In the genomic region with DNA sequence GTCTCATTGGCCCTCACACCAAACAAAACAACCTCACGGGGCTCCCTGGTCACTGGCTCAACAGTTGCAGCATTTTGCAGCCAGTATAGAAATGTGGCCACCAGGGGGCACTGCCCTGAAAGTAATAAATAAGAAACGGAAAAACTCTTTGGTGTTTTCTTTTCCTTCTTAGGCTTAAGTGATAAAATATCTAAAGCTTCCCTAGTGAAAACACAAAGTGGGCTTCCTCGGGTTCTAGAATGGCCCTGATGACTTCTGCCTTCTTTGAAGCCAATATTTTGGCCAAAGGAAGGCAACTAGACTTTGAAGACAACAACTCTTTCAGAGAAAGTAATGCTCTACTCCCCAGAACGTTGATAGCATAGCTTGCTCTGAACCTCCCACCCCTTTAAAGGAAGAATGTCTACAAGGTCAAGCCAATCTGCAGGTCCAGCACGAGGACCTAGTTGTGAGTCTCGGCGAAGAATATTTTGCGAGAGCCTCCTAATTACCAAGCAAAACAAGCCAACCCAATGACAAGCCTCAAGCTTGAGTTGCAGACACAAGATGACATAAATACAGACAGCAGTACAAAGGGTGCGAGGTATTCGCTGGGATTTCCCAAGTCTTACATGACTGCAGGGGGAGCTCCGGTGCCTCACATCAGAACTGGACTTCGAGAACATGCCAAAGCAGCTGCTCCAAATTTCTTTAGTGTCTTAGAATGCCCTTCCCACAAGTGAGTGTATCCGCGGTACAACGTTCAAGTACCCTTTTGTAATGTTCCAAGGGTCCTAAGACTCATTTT, we compare ENCODE assay signal across 8 cellular contexts. TPM values are rescaled to one million over a fixed set of nuclear protein-coding genes. Genes with fewer than 3 reads are reported as not detected.
DNase-seq lines count a peak whose midpoint lies in the region; ATAC-seq and TF ChIP-seq lines count a peak whose summit lies in the region.

No MANE protein-coding gene starts in this region.

- H3K9me3 Mint-ChIP-seq in activated naive CD8-positive, alpha-beta T cell treated with anti-CD3 and anti-CD28 coated beads for 36 hours: no peaks in the 10 kb centered on the region

- H3K36me3 ChIP-seq in Loucy (ENCODE audit: insufficient read depth, low read length): no peaks in the 10 kb centered on the region
- H3K36me3 ChIP-seq in cardiac muscle cell: no peaks in the 10 kb centered on the region
- H3K36me3 ChIP-seq in tibial artery: no peaks in the 10 kb centered on the region

- H3K4me1 Mint-ChIP-seq in activated naive CD8-positive, alpha-beta T cell treated with anti-CD3 and anti-CD28 coated beads for 36 hours: peaks cover 46% of the 10 kb centered on the region

- no peak overlapping the region for H3K27ac ChIP-seq in cardiac muscle cell
- peak overlapping the region; percentile 88 to 94 for H3K27ac ChIP-seq in tibial artery

- peak overlapping the region; percentile 86 for H3K4me3 Mint-ChIP-seq in activated naive CD8-positive, alpha-beta T cell treated with anti-CD3 and anti-CD28 coated beads for 36 hours

- H3K27me3 ChIP-seq in Loucy (ENCODE audit: insufficient read depth, low read length, poor library complexity, severe bottlenecking): no peaks in the 10 kb centered on the region
- no peaks in the 10 kb centered on the region for H3K27me3 ChIP-seq in cardiac muscle cell
- no peaks in the 10 kb centered on the region for H3K27me3 ChIP-seq in tibial artery

- H3K4me1 ChIP-seq in Loucy (ENCODE audit: insufficient read depth, low read length, poor library complexity, severe bottlenecking) (peaks cover 49% of the 10 kb centered on the region), cardiac muscle cell (ENCODE audit: low read depth) (peaks cover 16% of the 10 kb centered on the region), tibial artery (peaks cover 0 to 39% (median 26%) of the 10 kb centered on the region in 4 donors)

- H4K20me1 ChIP-seq in Loucy (ENCODE audit: insufficient read depth, low read length, poor library complexity, severe bottlenecking): peaks cover 18% of the 10 kb centered on the region

- ATAC-seq in SK-N-SH treated with all-trans-retinoic acid at 6 μM for 48 hours: peak; percentile 30
- no peak for ATAC-seq in HG03521 (IDR thresholded peaks at IDR 0.05; ENCODE audit: unreplicated experiment)

- H3K9me3 ChIP-seq in Loucy (ENCODE audit: insufficient read depth, low read depth, low read length): no peaks in the 10 kb centered on the region
- no peaks in the 10 kb centered on the region for H3K9me3 ChIP-seq in cardiac muscle cell (ENCODE audit: low read depth)
- no peaks in the 10 kb centered on the region for H3K9me3 ChIP-seq in tibial artery

- peak overlapping the region; percentile 74 for H3K4me2 ChIP-seq in Loucy (ENCODE audit: low read depth, low read length, poor library complexity, severe bottlenecking)

- H2AFZ ChIP-seq in Loucy (ENCODE audit: low read length): peak overlapping the region; percentile 25

- DNase-seq in activated naive CD8-positive, alpha-beta T cell treated with anti-CD3 and anti-CD28 coated beads for 36 hours: peak; percentile 67
- DNase-seq in cardiac muscle cell (ENCODE audit: low read depth in 1 of 2, low spot score in 1 of 2): peak; percentile 87 to 93
- DNase-seq in pons (ENCODE audit: low spot score): peak; percentile 91
- DNase-seq in tibial artery: peak; percentile 89 to 92

- peaks cover 63% of the 10 kb centered on the region for H3K79me2 ChIP-seq in Loucy (ENCODE audit: insufficient read depth, low read length)

- no peaks in the 10 kb centered on the region for H3F3A ChIP-seq in Loucy (ENCODE audit: low read depth)

- H3K4me3 ChIP-seq in GM08714 (ENCODE audit: low read length) (peak overlapping the region; percentile 87; the same call in 1 of the 2 replicates), Loucy (ENCODE audit: low read length, poor library complexity, severe bottlenecking) (peak overlapping the region; percentile 96), cardiac muscle cell (no peak overlapping the region), tibial artery (peak overlapping the region; percentile 88 to 92)

- no peaks in the 10 kb centered on the region for H3K27me3 Mint-ChIP-seq in activated naive CD8-positive, alpha-beta T cell treated with anti-CD3 and anti-CD28 coated beads for 36 hours

- intact Hi-C loops in tibial artery (cut with DNase I; ENCODE audit: low total_unique reads): loop anchor here (5.0 to 10.0 kb wide), 2 partner anchors 58 to 219 kb away; a partner anchor contains a TSS

- H3K9ac ChIP-seq in Loucy (ENCODE audit: low read depth, low read length, poor library complexity, severe bottlenecking): peak overlapping the region; percentile 85

- H3K9me2 ChIP-seq in Loucy (replicated peaks; ENCODE audit: low read depth, low read length): no peaks in the 10 kb centered on the region

- H3K36me3 Mint-ChIP-seq in activated naive CD8-positive, alpha-beta T cell treated with anti-CD3 and anti-CD28 coated beads for 36 hours: peaks cover 2% of the 10 kb centered on the region

- TF ChIP-seq CTCF in Loucy (conservative IDR thresholded peaks at IDR 0.05; ENCODE audit: low read length) (peak; percentile 72), cardiac muscle cell (IDR thresholded peaks at IDR 0.05; ENCODE audit: low read depth, low read length) (peak; percentile 75), tibial artery (IDR thresholded peaks at IDR 0.05) (peak; percentile 74 to 79)

- peak overlapping the region; percentile 86 for H3K27ac Mint-ChIP-seq in activated naive CD8-positive, alpha-beta T cell treated with anti-CD3 and anti-CD28 coated beads for 36 hours

TF ChIP-seq in SK-N-SH treated with all-trans-retinoic acid at 6 μM for 48 hours, 23 proteins besides CTCF, POLR2A, EP300 and RAD21 (continues in another document):
- TF ChIP-seq RARB (CRISPR knock-in tag; IDR thresholded peaks at IDR 0.05) (no peak), ZNF8 (CRISPR knock-in tag; IDR thresholded peaks at IDR 0.05) (no peak), TCF4 (CRISPR knock-in tag; IDR thresholded peaks at IDR 0.05; ENCODE audit: borderline replicate concordance) (no peak), ARNTL (CRISPR knock-in tag; IDR thresholded peaks at IDR 0.05; ENCODE audit: borderline replicate concordance, low read depth) (no peak), ZNF565 (CRISPR knock-in tag; conservative IDR thresholded peaks at IDR 0.05; ENCODE audit: low read depth) (no peak), ESRRG (CRISPR knock-in tag; IDR thresholded peaks at IDR 0.05) (no peak), ZC3H10 (CRISPR knock-in tag; IDR thresholded peaks at IDR 0.05) (no peak), PPARA (CRISPR knock-in tag; IDR thresholded peaks at IDR 0.05; ENCODE audit: borderline replicate concordance) (no peak), ZFP30 (CRISPR knock-in tag; IDR thresholded peaks at IDR 0.05) (no peak), SNAI2 (CRISPR knock-in tag; IDR thresholded peaks at IDR 0.05) (no peak)
- TF ChIP-seq, protein P1, sequence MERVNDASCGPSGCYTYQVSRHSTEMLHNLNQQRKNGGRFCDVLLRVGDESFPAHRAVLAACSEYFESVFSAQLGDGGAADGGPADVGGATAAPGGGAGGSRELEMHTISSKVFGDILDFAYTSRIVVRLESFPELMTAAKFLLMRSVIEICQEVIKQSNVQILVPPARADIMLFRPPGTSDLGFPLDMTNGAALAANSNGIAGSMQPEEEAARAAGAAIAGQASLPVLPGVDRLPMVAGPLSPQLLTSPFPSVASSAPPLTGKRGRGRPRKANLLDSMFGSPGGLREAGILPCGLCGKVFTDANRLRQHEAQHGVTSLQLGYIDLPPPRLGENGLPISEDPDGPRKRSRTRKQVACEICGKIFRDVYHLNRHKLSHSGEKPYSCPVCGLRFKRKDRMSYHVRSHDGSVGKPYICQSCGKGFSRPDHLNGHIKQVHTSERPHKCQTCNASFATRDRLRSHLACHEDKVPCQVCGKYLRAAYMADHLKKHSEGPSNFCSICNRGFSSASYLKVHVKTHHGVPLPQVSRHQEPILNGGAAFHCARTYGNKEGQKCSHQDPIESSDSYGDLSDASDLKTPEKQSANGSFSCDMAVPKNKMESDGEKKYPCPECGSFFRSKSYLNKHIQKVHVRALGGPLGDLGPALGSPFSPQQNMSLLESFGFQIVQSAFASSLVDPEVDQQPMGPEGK (CRISPR knock-in tag; IDR thresholded peaks at IDR 0.05; ENCODE audit: borderline replicate concordance): no peak
- TF ChIP-seq, protein P2, sequence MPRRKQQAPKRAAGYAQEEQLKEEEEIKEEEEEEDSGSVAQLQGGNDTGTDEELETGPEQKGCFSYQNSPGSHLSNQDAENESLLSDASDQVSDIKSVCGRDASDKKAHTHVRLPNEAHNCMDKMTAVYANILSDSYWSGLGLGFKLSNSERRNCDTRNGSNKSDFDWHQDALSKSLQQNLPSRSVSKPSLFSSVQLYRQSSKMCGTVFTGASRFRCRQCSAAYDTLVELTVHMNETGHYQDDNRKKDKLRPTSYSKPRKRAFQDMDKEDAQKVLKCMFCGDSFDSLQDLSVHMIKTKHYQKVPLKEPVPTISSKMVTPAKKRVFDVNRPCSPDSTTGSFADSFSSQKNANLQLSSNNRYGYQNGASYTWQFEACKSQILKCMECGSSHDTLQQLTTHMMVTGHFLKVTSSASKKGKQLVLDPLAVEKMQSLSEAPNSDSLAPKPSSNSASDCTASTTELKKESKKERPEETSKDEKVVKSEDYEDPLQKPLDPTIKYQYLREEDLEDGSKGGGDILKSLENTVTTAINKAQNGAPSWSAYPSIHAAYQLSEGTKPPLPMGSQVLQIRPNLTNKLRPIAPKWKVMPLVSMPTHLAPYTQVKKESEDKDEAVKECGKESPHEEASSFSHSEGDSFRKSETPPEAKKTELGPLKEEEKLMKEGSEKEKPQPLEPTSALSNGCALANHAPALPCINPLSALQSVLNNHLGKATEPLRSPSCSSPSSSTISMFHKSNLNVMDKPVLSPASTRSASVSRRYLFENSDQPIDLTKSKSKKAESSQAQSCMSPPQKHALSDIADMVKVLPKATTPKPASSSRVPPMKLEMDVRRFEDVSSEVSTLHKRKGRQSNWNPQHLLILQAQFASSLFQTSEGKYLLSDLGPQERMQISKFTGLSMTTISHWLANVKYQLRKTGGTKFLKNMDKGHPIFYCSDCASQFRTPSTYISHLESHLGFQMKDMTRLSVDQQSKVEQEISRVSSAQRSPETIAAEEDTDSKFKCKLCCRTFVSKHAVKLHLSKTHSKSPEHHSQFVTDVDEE (CRISPR knock-in tag; IDR thresholded peaks at IDR 0.05): no peak

RNA-seq across cellular contexts. Expression of a gene that starts 2.6 kb away (rescaled TPM):
- 10 to 100 TPM; 87.0 to 87.4 TPM for total RNA-seq in activated naive CD8-positive, alpha-beta T cell treated with anti-CD3 and anti-CD28 coated beads for 36 hours
- total RNA-seq in cardiac muscle cell: 38.7 and 42.9 TPM in 2 replicates
- 33.0 and 39.4 TPM in 2 replicates for polyA plus RNA-seq in cardiac muscle cell
